ENCODE assay signal across 10 cellular contexts in the genomic region with DNA sequence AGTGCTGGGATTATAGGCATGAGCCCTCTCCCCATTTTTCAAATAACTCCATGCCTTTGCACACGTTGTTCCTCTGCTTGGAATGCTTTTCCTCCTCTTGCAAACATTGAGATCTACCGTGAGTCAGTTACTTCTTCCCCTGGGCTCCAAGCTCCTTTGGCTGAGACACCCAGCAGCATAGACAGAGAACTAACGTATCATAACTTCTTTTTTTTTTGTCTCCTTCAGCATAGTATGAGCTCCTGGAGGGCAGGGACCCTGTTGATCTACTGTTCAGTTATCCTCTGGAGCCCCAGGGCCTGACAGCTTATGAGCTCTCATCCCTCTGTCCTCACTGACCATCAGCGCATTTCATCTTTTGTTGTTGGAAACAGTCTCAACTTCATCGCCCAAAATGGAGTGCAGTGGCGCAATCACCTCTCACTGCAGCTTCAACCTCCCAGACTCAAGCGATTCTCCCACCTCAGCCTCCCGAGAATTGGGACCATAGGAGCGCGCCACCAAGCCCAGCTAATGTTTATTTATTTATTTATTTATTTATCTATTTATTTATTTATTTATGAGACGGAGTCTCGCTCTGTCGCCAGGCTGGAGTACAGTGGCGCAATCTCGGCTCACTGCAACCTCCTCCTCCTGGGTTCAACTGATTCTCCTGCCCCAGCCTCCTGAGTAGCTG. TPM values are rescaled to one million over a fixed set of nuclear protein-coding genes. Genes with fewer than 3 reads are reported as not detected.
A peak's percentile ranks its signal among the peaks of the same experiment; 100 is the strongest.
DNase-seq lines count a peak whose midpoint lies in the region; ATAC-seq and TF ChIP-seq lines count a peak whose summit lies in the region.
"Had no signal": no experiment of that assay in that cellular context is flagged by ENCODE, and none has a peak within 500 bp of the region (broad histone marks: within the 10 kb centered on the region; RNA-seq: fewer than 3 reads in every experiment).

No MANE protein-coding gene starts in this region.

- peaks cover 23% of the 10 kb centered on the region for H3K23me2 ChIP-seq in H9 (ENCODE audit: insufficient read length, low read depth, low read length, poor library complexity, severe bottlenecking)

- H3K4me2 ChIP-seq in H9 (ENCODE audit: insufficient read depth, insufficient read length, low read length) = no peak overlapping the region

- H3T11ph ChIP-seq in H9 (ENCODE audit: low read length) = no peak overlapping the region

- no peaks in the 10 kb centered on the region for H3K27me3 Mint-ChIP-seq in activated CD4-positive, alpha-beta T cell treated with anti-CD3 and anti-CD28 coated beads for 36 hours
- no peaks in the 10 kb centered on the region; the same call in 1 of the 2 replicates for H3K27me3 Mint-ChIP-seq in H9 (ENCODE audit: low read depth)
- no peaks in the 10 kb centered on the region for H3K27me3 Mint-ChIP-seq in chondrocyte (ENCODE audit: low read depth)

- TF ChIP-seq CTCF in H9 (conservative IDR thresholded peaks at IDR 0.05) = no peak
- TF ChIP-seq CTCF in chondrocyte (IDR thresholded peaks at IDR 0.05) = no peak
- TF ChIP-seq CTCF in psoas muscle (IDR thresholded peaks at IDR 0.05) = no peak

- H3K4me3 Mint-ChIP-seq in activated CD4-positive, alpha-beta T cell treated with anti-CD3 and anti-CD28 coated beads for 36 hours = peak overlapping the region; percentile 36
- peak overlapping the region; percentile 31 to 63; a peak in 4 of 5 replicates for H3K4me3 Mint-ChIP-seq in H9
- peak overlapping the region; percentile 18 for H3K4me3 Mint-ChIP-seq in chondrocyte (ENCODE audit: unreplicated experiment)

- H2BK120ac ChIP-seq in H9 (ENCODE audit: low read depth, low read length, poor library complexity, severe bottlenecking) = no peak overlapping the region

- no peak overlapping the region for H3K14ac ChIP-seq in H9 (ENCODE audit: insufficient read depth, low read length)

- H3K36me3 ChIP-seq in psoas muscle (ENCODE audit: insufficient read depth in 1 of 2, low read depth in 1 of 2) = peaks cover 0 to 27% of the 10 kb centered on the region in 2 donors

- H3K36me3 Mint-ChIP-seq in activated CD4-positive, alpha-beta T cell treated with anti-CD3 and anti-CD28 coated beads for 36 hours (ENCODE audit: low read depth) = peaks cover 28% of the 10 kb centered on the region
- H3K36me3 Mint-ChIP-seq in H9 (ENCODE audit: insufficient read depth in 1 of 3, low read depth in 3 of 3) (peaks cover 30 to 45% (median 38%) of the 10 kb centered on the region in 3 experiments), chondrocyte (ENCODE audit: low read depth) (peaks cover 20% of the 10 kb centered on the region)

- no peak overlapping the region for H4K5ac ChIP-seq in H9 (ENCODE audit: insufficient read length, low read depth, low read length)

- H2BK20ac ChIP-seq in H9 (ENCODE audit: low read depth, low read length, poor library complexity, severe bottlenecking) = no peak overlapping the region

- no peak overlapping the region for H3K4ac ChIP-seq in H9 (ENCODE audit: low read depth, low read length)

- H4K91ac ChIP-seq in H9 (ENCODE audit: insufficient read length, low read depth, low read length) = no peak overlapping the region

- H3K18ac ChIP-seq in H9 (ENCODE audit: insufficient read length, low read depth, low read length) = no peak overlapping the region

- no peak overlapping the region for H3K9ac ChIP-seq in H9 (ENCODE audit: extremely low read depth, insufficient read length, low read length)
- H3K9ac ChIP-seq: parathyroid adenoma had no signal

- no peaks in the 10 kb centered on the region for H3K27me3 ChIP-seq in H9 (ENCODE audit: insufficient read depth, low read length)
- no peaks in the 10 kb centered on the region for H3K27me3 ChIP-seq in psoas muscle (ENCODE audit: insufficient read depth in 3 of 3, low read length in 2 of 3)
- H3K27me3 ChIP-seq: foreskin keratinocyte had no signal

- peaks cover 2% of the 10 kb centered on the region for H3K79me1 ChIP-seq in H9 (ENCODE audit: insufficient read depth, low read depth, low read length, poor library complexity, severe bottlenecking)

- POLR2A ChIA-PET in activated CD4-positive, alpha-beta T cell treated with anti-CD3 and anti-CD28 coated beads for 36 hours (lab: Charles Lee) = interaction anchor here (1.1 to 6.0 kb wide), 2 partner anchors 18 to 26 kb away, joined by 4 to 80 read pairs; partner anchors contain the start of genes ENO3, PFN1, RNF167 and SLC25A11

- no peak overlapping the region for H2BK5ac ChIP-seq in H9 (ENCODE audit: insufficient read length, low read length)

- CTCF ChIA-PET in activated CD4-positive, alpha-beta T cell treated with anti-CD3 and anti-CD28 coated beads for 36 hours (lab: Charles Lee) = interaction anchor here (0.6 to 1.7 kb wide), 3 partner anchors 11 to 316 kb away, joined by 3 to 4 read pairs (median 4); no protein-coding TSS in a partner anchor

- no peak overlapping the region for H3K27ac ChIP-seq in H9 (ENCODE audit: insufficient read length, low read depth, low read length)
- H3K27ac ChIP-seq in psoas muscle = peak overlapping the region; percentile 93

- no peaks in the 10 kb centered on the region for H4K20me1 ChIP-seq in H9 (ENCODE audit: control insufficient read depth, insufficient read depth, insufficient read length)

- no peak overlapping the region for H2AFZ ChIP-seq in H9 (ENCODE audit: low read length)

- H2BK12ac ChIP-seq in H9 (ENCODE audit: insufficient read length, low read depth, low read length) = no peak overlapping the region

- intact Hi-C loops in activated CD4-positive, alpha-beta T cell treated with anti-CD3 and anti-CD28 coated beads for 36 hours (cut with DNase I, micrococcal nuclease) = loop anchor here (5.0 kb wide), 3 partner anchors 67 to 227 kb away; partner anchors contain the start of genes ZFP3 (in 1 of the 2) and ZNF594 (in 1 of the 2)
- intact Hi-C loops in psoas muscle (cut with DNase I) = no loop called here

- no CpG with 5 or more reads among the region's 15 CpGs for WGBS in H9 (ENCODE audit: extremely low coverage, insufficient read length, low lambda C conversion rate)
- 95 to 98% (median 96%) methylated on average over 15 of the region's 15 CpGs for WGBS in psoas muscle, 3 donors

- no peak for ATAC-seq in activated CD4-positive, alpha-beta T cell treated with anti-CD3 and anti-CD28 coated beads for 36 hours
- ATAC-seq in psoas muscle (no peak), HG02571 (IDR thresholded peaks at IDR 0.05; ENCODE audit: unreplicated experiment) (no peak), GM18858 (IDR thresholded peaks at IDR 0.05; ENCODE audit: unreplicated experiment) (no peak), GM18870 (IDR thresholded peaks at IDR 0.05; ENCODE audit: unreplicated experiment) (no peak)

- H3K27ac Mint-ChIP-seq in activated CD4-positive, alpha-beta T cell treated with anti-CD3 and anti-CD28 coated beads for 36 hours = peak overlapping the region; percentile 47
- H3K27ac Mint-ChIP-seq in H9 (no peak overlapping the region), chondrocyte (ENCODE audit: unreplicated experiment) (no peak overlapping the region)

- no peak overlapping the region for H4K8ac ChIP-seq in H9 (replicated peaks; ENCODE audit: insufficient read length, low read depth, low read length)

- DNase-seq in activated CD4-positive, alpha-beta T cell treated with anti-CD3 and anti-CD28 coated beads for 36 hours = no peak
- DNase-seq in activated CD4-positive, alpha-beta T cell treated with anti-CD3 and anti-CD28 coated beads for 48 hours = no peak
- DNase-seq in H9 (no peak), chondrocyte (ENCODE audit: low spot score) (no peak), psoas muscle (no peak)

- H3K79me2 ChIP-seq in H9 (ENCODE audit: insufficient read depth, low read length) = peaks cover 2% of the 10 kb centered on the region; the same call in 1 of the 2 replicates

- H3K4me1 ChIP-seq in H9 (ENCODE audit: insufficient read depth, low read length) = peaks cover 5% of the 10 kb centered on the region; the same call in 1 of the 2 replicates
- H3K4me1 ChIP-seq in psoas muscle = peaks cover 25% of the 10 kb centered on the region

- no peak overlapping the region for H2AK5ac ChIP-seq in H9 (ENCODE audit: insufficient read length, low read length)

- peaks cover 31% of the 10 kb centered on the region for H3K4me1 Mint-ChIP-seq in activated CD4-positive, alpha-beta T cell treated with anti-CD3 and anti-CD28 coated beads for 36 hours
- H3K4me1 Mint-ChIP-seq in H9 = peaks cover 22 to 25% of the 10 kb centered on the region in 2 experiments
- peaks cover 30% of the 10 kb centered on the region for H3K4me1 Mint-ChIP-seq in chondrocyte (ENCODE audit: low read depth)

- H3K4me3 ChIP-seq in psoas muscle = peak overlapping the region; percentile 84

- no peak overlapping the region for H3K56ac ChIP-seq in H9 (ENCODE audit: insufficient read length, low read depth, low read length)

- H3K9me3 ChIP-seq in H9 (ENCODE audit: control insufficient read depth, low read depth, low read length) = no peaks in the 10 kb centered on the region
- H3K9me3 ChIP-seq in psoas muscle = no peaks in the 10 kb centered on the region

- peaks cover 4% of the 10 kb centered on the region for H3K9me3 Mint-ChIP-seq in activated CD4-positive, alpha-beta T cell treated with anti-CD3 and anti-CD28 coated beads for 36 hours (ENCODE audit: low read depth)
- H3K9me3 Mint-ChIP-seq in H9 (peaks cover 5 to 24% of the 10 kb centered on the region in 2 experiments; a peak in 4 of 5 replicates), chondrocyte (ENCODE audit: low read depth) (no peaks in the 10 kb centered on the region)

- H3K23ac ChIP-seq in H9 (ENCODE audit: insufficient read length, low read depth, low read length) = no peak overlapping the region

- H2BK15ac ChIP-seq in H9 (ENCODE audit: low read depth, low read length) = no peak overlapping the region

RNA-seq across cellular contexts. Expression of gene SPAG7, which starts 2.2 kb away (rescaled TPM):
- total RNA-seq in activated CD4-positive, alpha-beta T cell treated with anti-CD3 and anti-CD28 coated beads for 36 hours = 10 to 100 TPM; 61.4 to 69.4 TPM
- 102 and 105 TPM in 2 replicates for total RNA-seq in H9 (2021)
- total RNA-seq in chondrocyte = 73.0 to 87.3 TPM (median 79.4 TPM) in 3 replicates
- 100 to 1,000 TPM in 3 of 4 donors, 10 to 100 TPM in 1; 79.2 to 156 (median 111) TPM for total RNA-seq in psoas muscle
- polyA plus RNA-seq in psoas muscle = 100 to 1,000 TPM in 2 of 3 donors, 10 to 100 TPM in 1; 93.2 to 179 (median 170) TPM

RNA-seq across cellular contexts. Expression of gene ENO3, which starts 14.5 kb away (rescaled TPM):
- 10 to 100 TPM; 32.0 to 32.9 TPM for total RNA-seq in activated CD4-positive, alpha-beta T cell treated with anti-CD3 and anti-CD28 coated beads for 36 hours
- total RNA-seq in H9 (2021) = 20.7 and 25.4 TPM in 2 replicates
- 7.0 to 9.8 TPM (median 7.4 TPM) in 3 replicates for total RNA-seq in chondrocyte
- total RNA-seq in psoas muscle = 1,000 to 10,000 TPM; 2,251 to 3,238 (median 2,533) TPM
- 1,000 to 10,000 TPM; 1,126 to 5,696 (median 4,322) TPM for polyA plus RNA-seq in psoas muscle

RNA-seq across cellular contexts. Expression of gene PFN1, which starts 17.1 kb away (rescaled TPM):
- 1,000 to 10,000 TPM; 1,809 to 1,911 TPM for total RNA-seq in activated CD4-positive, alpha-beta T cell treated with anti-CD3 and anti-CD28 coated beads for 36 hours
- total RNA-seq in H9 (2021) (1,149 and 1,217 TPM in 2 replicates), chondrocyte (512 to 784 TPM (median 766 TPM) in 3 replicates), psoas muscle (100 to 1,000 TPM; 149 to 253 (median 205) TPM)
- 1,000 to 10,000 TPM in 1 of 3 donors, 100 to 1,000 TPM in 2; 220 to 1,518 (median 312) TPM for polyA plus RNA-seq in psoas muscle

RNA-seq across cellular contexts. Expression of gene CAMTA2, which starts 22.0 kb away (rescaled TPM):
- total RNA-seq in activated CD4-positive, alpha-beta T cell treated with anti-CD3 and anti-CD28 coated beads for 36 hours = 100 to 1,000 TPM in 1 of 2 experiments, 10 to 100 TPM in 1; 98.2 to 124 TPM
- 13.7 and 15.6 TPM in 2 replicates for total RNA-seq in H9 (2021)
- 47.4 to 97.8 TPM (median 90.2 TPM) in 3 replicates for total RNA-seq in chondrocyte
- 10 to 100 TPM; 43.0 to 60.8 (median 51.0) TPM for total RNA-seq in psoas muscle
- polyA plus RNA-seq in psoas muscle = 10 to 100 TPM; 30.3 to 50.2 (median 39.5) TPM

RNA-seq across cellular contexts. Expression of gene RNF167, which starts 25.4 kb away (rescaled TPM):
- total RNA-seq in activated CD4-positive, alpha-beta T cell treated with anti-CD3 and anti-CD28 coated beads for 36 hours = 100 to 1,000 TPM; 147 to 189 TPM
- total RNA-seq in H9 (2021) = 134 and 135 TPM in 2 replicates
- 69.7 to 95.8 TPM (median 74.5 TPM) in 3 replicates for total RNA-seq in chondrocyte
- 10 to 100 TPM; 85.1 to 96.3 (median 87.3) TPM for total RNA-seq in psoas muscle
- 100 to 1,000 TPM in 1 of 3 donors, 10 to 100 TPM in 2; 85.7 to 151 (median 100.0) TPM for polyA plus RNA-seq in psoas muscle

Comparison
In these comparisons a context has a peak if more than half of its experiments do, and no peak if none do; other contexts are left out.
1. RNA of gene ENO3, which starts 14.5 kb away (total RNA-seq): 2,251 to 3,238 TPM in psoas muscle; 32.0 to 32.9 TPM in activated CD4-positive, alpha-beta T cell treated with anti-CD3 and anti-CD28 coated beads for 36 hours, 20.7 to 25.4 TPM in H9 and 7.0 to 9.8 TPM in chondrocyte; every median in the first group is over 10 times any median in the second.
2. intact Hi-C loops: an anchor here in activated CD4-positive, alpha-beta T cell treated with anti-CD3 and anti-CD28 coated beads for 36 hours (5.0 kb wide); none called in psoas muscle.
3. Peak in every context shown above with its lines, with median percentiles within 50 percentile points of each other: H3K4me3 Mint-ChIP-seq.